ENCODE assay signal across 9 cellular contexts in the genomic region with DNA sequence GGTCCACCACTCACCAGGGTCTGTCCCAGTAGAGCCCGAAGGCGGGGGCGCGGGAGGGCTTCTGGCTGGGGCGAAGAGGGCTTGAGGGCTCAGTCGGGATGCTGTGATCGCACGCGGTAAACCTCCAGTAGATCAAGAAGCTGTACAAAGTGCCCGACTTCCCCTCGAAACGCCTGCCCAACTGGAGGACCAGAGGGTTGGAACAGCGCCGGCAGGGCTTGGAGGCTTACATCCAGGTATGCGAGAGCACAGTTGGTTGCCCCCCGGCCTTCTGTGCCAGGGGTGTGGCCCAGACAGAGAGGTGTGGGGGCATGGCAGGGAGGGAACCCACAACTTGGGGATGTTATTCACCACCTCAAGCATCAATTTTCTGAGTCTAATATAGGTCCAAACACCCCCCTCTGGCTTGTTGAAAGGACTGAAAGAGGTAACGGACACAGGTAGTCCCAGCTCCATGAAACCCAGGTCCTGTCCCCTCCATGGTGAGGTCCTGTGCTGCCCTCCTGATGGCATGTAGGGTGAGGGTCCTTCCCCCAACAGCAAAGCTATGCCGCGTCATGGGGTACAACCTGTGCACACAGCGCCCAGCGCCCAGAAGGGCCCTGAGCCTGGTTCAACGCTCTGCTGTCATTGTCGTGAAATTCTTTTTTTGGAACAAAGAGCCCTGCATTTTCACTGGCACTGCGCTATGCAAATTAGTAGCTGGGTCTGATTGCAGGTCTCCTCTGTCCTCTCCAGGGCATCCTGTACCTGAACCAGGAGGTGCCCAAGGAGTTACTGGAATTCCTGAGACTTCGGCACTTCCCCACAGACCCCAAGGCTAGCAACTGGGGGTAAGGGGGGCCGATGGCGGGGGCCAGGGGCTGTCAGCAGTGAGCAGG. TPM values are rescaled to one million over a fixed set of nuclear protein-coding genes. Genes with fewer than 3 reads are reported as not detected.
DNase-seq lines count a peak whose midpoint lies in the region; ATAC-seq, FAIRE-seq and TF ChIP-seq lines count a peak whose summit lies in the region.
"Had no signal": no experiment of that assay in that cellular context is flagged by ENCODE, and none has a peak within 500 bp of the region (broad histone marks: within the 10 kb centered on the region; RNA-seq: fewer than 3 reads in every experiment).

No MANE protein-coding gene starts in this region.

- POLR2A ChIA-PET in HCT116 (lab: Charles Lee) (interaction anchor here (2.7 kb wide), 1 partner anchor 10 kb away, joined by 12 read pairs; the partner anchor contains the start of gene PPIB), SK-N-SH (lab: Yijun Ruan, JAX) (interaction anchor here (0.6 to 3.5 kb wide), 5 partner anchors 8 to 235 kb away, joined by 3 to 24 read pairs (median 4); partner anchors contain the start of genes CIAO2A, PPIB and TRIP4)

- no TSS peak for BruUV-seq in HCT116 (replicated peaks; lab: Mats Ljungman, UMichigan)

- H3K9me3 Mint-ChIP-seq in activated CD8-positive, alpha-beta memory T cell treated with anti-CD3 and anti-CD28 coated beads, Interleukin-2, amount 10 ng/mL, durations not matched to agents 7 days and 5 days (ENCODE audit: low read depth): no peaks in the 10 kb centered on the region

- H3K4me3 ChIP-seq in HCT116 (replicated peaks in 1 of 2; ENCODE audit: low read depth in 1 of 2, low read length in 2 of 2) (peak overlapping the region; percentile 77 to 78), SK-N-SH (ENCODE audit: low read depth in 2 of 2, low read length in 1 of 2) (peak overlapping the region; percentile 57 to 58; a peak in 3 of 4 replicates), small intestine (ENCODE audit: low read depth in 1 of 2, low read length in 2 of 2) (peak overlapping the region; percentile 34 to 60)

- TF ChIP-seq CTCF in HCT116 (IDR thresholded peaks at IDR 0.05 in 2 of 3, conservative IDR thresholded peaks at IDR 0.05 in 1 of 3; ENCODE audit: borderline replicate concordance in 1 of 3, insufficient read depth in 1 of 3, low read depth in 2 of 3, low read length in 2 of 3) (no peak), SK-N-SH (IDR thresholded peaks at IDR 0.05) (no peak)

- peaks cover 11% of the 10 kb centered on the region for H3K27me3 Mint-ChIP-seq in activated CD8-positive, alpha-beta memory T cell treated with anti-CD3 and anti-CD28 coated beads, Interleukin-2, amount 10 ng/mL, durations not matched to agents 7 days and 5 days

- RAD21 ChIA-PET in HCT116 (lab: Charles Lee; ENCODE audit: low non-redundant PET in 1 of 2, low total read pairs in 2 of 2, uncharacterized antibody in 2 of 2, unreplicated experiment in 2 of 2): interaction anchor here in 1 of 2 experiments (1.1 kb wide), 1 partner anchor 10 kb away, joined by 3 read pairs; the partner anchor contains the start of gene PPIB

- H3K9me3 ChIP-seq in HCT116 (ENCODE audit: control insufficient read depth in 1 of 2, insufficient read depth in 1 of 2, low read depth in 1 of 2, low read length in 2 of 2): no peaks in the 10 kb centered on the region
- no peaks in the 10 kb centered on the region for H3K9me3 ChIP-seq in SK-N-SH
- no peaks in the 10 kb centered on the region for H3K9me3 ChIP-seq in small intestine (ENCODE audit: control insufficient read depth, low read depth)
- H3K9me3 ChIP-seq: adrenal gland had no signal

- peak overlapping the region; percentile 91 for H3K4me2 ChIP-seq in HCT116 (ENCODE audit: low read length)
- H3K4me2 ChIP-seq in SK-N-SH: peak overlapping the region; percentile 80

- H3K4me1 ChIP-seq in HCT116 (ENCODE audit: control insufficient read depth in 1 of 2, insufficient read depth in 2 of 2, low read length in 2 of 2) (peaks cover 6 to 35% of the 10 kb centered on the region in 2 experiments), SK-N-SH (ENCODE audit: control insufficient read depth in 1 of 2, insufficient read depth in 2 of 2, low read depth in 1 of 2, low read length in 1 of 2) (peaks cover 0 to 20% of the 10 kb centered on the region in 2 experiments; a peak in 1 of 4 replicates), small intestine (ENCODE audit: control insufficient read depth in 2 of 2, insufficient read depth in 1 of 2, low read depth in 1 of 2, low read length in 1 of 2) (no peaks in the 10 kb centered on the region)

- H3K4me1 Mint-ChIP-seq in activated CD8-positive, alpha-beta memory T cell treated with anti-CD3 and anti-CD28 coated beads, Interleukin-2, amount 10 ng/mL, durations not matched to agents 7 days and 5 days: peaks cover 28% of the 10 kb centered on the region

- peak overlapping the region; percentile 53; the same call in 1 of the 2 replicates for H3K27ac ChIP-seq in HCT116 (ENCODE audit: low read depth, low read length)
- no peak overlapping the region for H3K27ac ChIP-seq in SK-N-SH (ENCODE audit: low read depth in 2 of 2, low read length in 1 of 2)
- H3K27ac ChIP-seq in small intestine (ENCODE audit: low read depth in 1 of 2, low read length in 1 of 2): no peak overlapping the region

- 54% methylated on average over 18 of the region's 27 CpGs for WGBS in SK-N-SH (ENCODE audit: low lambda C conversion rate)
- WGBS in small intestine, 3 donors: 22% methylated on average over 27 of the region's 27 CpGs

- H2AFZ ChIP-seq in HCT116 (ENCODE audit: low read depth, low read length, poor library complexity, severe bottlenecking): no peak overlapping the region
- H2AFZ ChIP-seq in SK-N-SH (ENCODE audit: low read depth): no peak overlapping the region

- no peak for TF ChIP-seq EP300 in SK-N-SH (IDR thresholded peaks at IDR 0.05; ENCODE audit: borderline replicate concordance in 1 of 2, low read depth in 1 of 2, low read length in 1 of 2)

- FAIRE-seq in small intestine (lab: Jason Lieb, UNC): no peak

- H3K9me2 ChIP-seq in HCT116 (ENCODE audit: insufficient read depth) (no peaks in the 10 kb centered on the region), SK-N-SH (no peaks in the 10 kb centered on the region)

- peak; percentile 72 for DNase-seq in activated CD8-positive, alpha-beta memory T cell treated with anti-CD3 and anti-CD28 coated beads for 24 hours
- DNase-seq in activated CD8-positive, alpha-beta memory T cell treated with anti-CD3 and anti-CD28 coated beads, Interleukin-2, amount 10 ng/mL, durations not matched to agents 7 days and 5 days: no peak
- DNase-seq in HCT116 (ENCODE audit: low read depth, low spot score) (no peak), SK-N-SH (peak; percentile 28), globus pallidus (ENCODE audit: low spot score) (peak; percentile 36), small intestine (no peak), cortex of kidney (lab: John Stamatoyannopoulos, UW) (no peak), islet precursor cell (no peak)

- no peak for ATAC-seq in activated CD8-positive, alpha-beta memory T cell treated with anti-CD3 and anti-CD28 coated beads, Interleukin-2, amount 10 ng/mL, durations not matched to agents 7 days and 5 days
- no peak for ATAC-seq in HCT116

- TF ChIP-seq POLR2A in HCT116 (IDR thresholded peaks at IDR 0.05; ENCODE audit: borderline replicate concordance, extremely low read depth, insufficient read depth, insufficient read length): no peak

- H3K9ac ChIP-seq in HCT116 (ENCODE audit: low read length) (peak overlapping the region; percentile 72), SK-N-SH (no peak overlapping the region)

- no peaks in the 10 kb centered on the region for H3K27me3 ChIP-seq in HCT116 (ENCODE audit: insufficient read depth, low read length)
- no peaks in the 10 kb centered on the region for H3K27me3 ChIP-seq in SK-N-SH (ENCODE audit: insufficient read depth)
- peaks cover 0 to 4% of the 10 kb centered on the region in 2 donors for H3K27me3 ChIP-seq in small intestine (ENCODE audit: control insufficient read depth in 2 of 2, insufficient read depth in 2 of 2, low read length in 2 of 2)
- H3K27me3 ChIP-seq: adrenal gland had no signal

- H3K36me3 Mint-ChIP-seq in activated CD8-positive, alpha-beta memory T cell treated with anti-CD3 and anti-CD28 coated beads, Interleukin-2, amount 10 ng/mL, durations not matched to agents 7 days and 5 days: peaks cover 18% of the 10 kb centered on the region

- H3K36me3 ChIP-seq in HCT116 (ENCODE audit: control insufficient read depth in 1 of 2, insufficient read depth in 2 of 2, low read length in 2 of 2): peaks cover 20 to 26% of the 10 kb centered on the region in 2 experiments; a peak in 3 of 4 replicates
- peaks cover 17 to 33% of the 10 kb centered on the region in 2 experiments for H3K36me3 ChIP-seq in SK-N-SH (replicated peaks in 1 of 2; ENCODE audit: control insufficient read depth in 1 of 2, insufficient read depth in 2 of 2, low read length in 1 of 2)
- peaks cover 15 to 18% of the 10 kb centered on the region in 2 donors for H3K36me3 ChIP-seq in small intestine (ENCODE audit: control insufficient read depth in 2 of 2, insufficient read depth in 2 of 2, low read length in 2 of 2)

- TF ChIP-seq RAD21 in HCT116 (IDR thresholded peaks at IDR 0.05; ENCODE audit: low read depth): no peak
- no peak for TF ChIP-seq RAD21 in SK-N-SH (IDR thresholded peaks at IDR 0.05; ENCODE audit: low read length)

- H3K4me3 Mint-ChIP-seq in activated CD8-positive, alpha-beta memory T cell treated with anti-CD3 and anti-CD28 coated beads, Interleukin-2, amount 10 ng/mL, durations not matched to agents 7 days and 5 days: no peak overlapping the region

- peaks cover 48% of the 10 kb centered on the region for H3F3A ChIP-seq in SK-N-SH (replicated peaks; ENCODE audit: insufficient read depth)

- CTCF ChIA-PET in activated CD8-positive, alpha-beta memory T cell treated with anti-CD3 and anti-CD28 coated beads, Interleukin-2, amount 10 ng/mL, durations not matched to agents 7 days and 5 days (lab: Charles Lee): interaction anchor here (0.6 to 2.9 kb wide), 37 partner anchors 7 to 665 kb away, joined by 3 to 29 read pairs (median 4); partner anchors contain the start of genes CIAO2A, PPIB and SNX1
- CTCF ChIA-PET in HCT116 (lab: Charles Lee) (interaction anchor here (0.7 to 2.5 kb wide), 7 partner anchors 9 to 575 kb away, joined by 3 to 23 read pairs (median 5); partner anchors contain the start of genes CIAO2A and PPIB), SK-N-SH (lab: Yijun Ruan, JAX) (interaction anchor here (0.6 to 4.3 kb wide), 28 partner anchors 8 to 551 kb away, joined by 3 to 42 read pairs (median 4); partner anchors contain the start of genes CIAO2A, PPIB, SNX1 and TRIP4)

- no peak overlapping the region for H3K27ac Mint-ChIP-seq in activated CD8-positive, alpha-beta memory T cell treated with anti-CD3 and anti-CD28 coated beads, Interleukin-2, amount 10 ng/mL, durations not matched to agents 7 days and 5 days

- H3K79me2 ChIP-seq in HCT116 (ENCODE audit: insufficient read depth, low read length) (no peaks in the 10 kb centered on the region), SK-N-SH (ENCODE audit: insufficient read depth) (no peaks in the 10 kb centered on the region)

- no peaks in the 10 kb centered on the region for H4K20me1 ChIP-seq in HCT116 (ENCODE audit: insufficient read depth)
- peaks cover 21% of the 10 kb centered on the region; the same call in 1 of the 2 replicates for H4K20me1 ChIP-seq in SK-N-SH (ENCODE audit: insufficient read depth)

- intact Hi-C loops in HCT116 (cut with micrococcal nuclease): loop anchor here (5.0 kb wide), 3 partner anchors 55 to 540 kb away; partner anchors contain the start of genes CSNK1G1 and SNX1

RNA-seq across cellular contexts. Expression of gene SNX22, which starts 1.2 kb away (rescaled TPM):
- total RNA-seq in activated CD8-positive, alpha-beta memory T cell treated with anti-CD3 and anti-CD28 coated beads, Interleukin-2, amount 10 ng/mL, durations not matched to agents 7 days and 5 days: under 1 TPM; 0.21 to 0.35 TPM
- 6.3 TPM for total RNA-seq in HCT116 (2021; ENCODE audit: unreplicated experiment)
- 3.3 and 4.0 TPM in 2 replicates for polyA plus RNA-seq in HCT116 (2012)
- polyA plus RNA-seq in SK-N-SH (2012; rRNA removed): 0.94 and 1.2 TPM in 2 replicates
- polyA plus RNA-seq in SK-N-SH (2012; cell fraction: cytosol; rRNA removed): 0.31 and 0.42 TPM in 2 replicates
- 4.0 and 4.1 TPM in 2 replicates for polyA plus RNA-seq in SK-N-SH (2012; cell fraction: nucleus; rRNA removed)
- polyA plus RNA-seq in small intestine: 1 to 10 TPM in 1 of 3 donors, under 1 TPM in 2; 0.54 to 1.8 (median 0.67) TPM

RNA-seq across cellular contexts. Expression of gene PPIB, which starts 10.1 kb away (rescaled TPM):
- total RNA-seq in activated CD8-positive, alpha-beta memory T cell treated with anti-CD3 and anti-CD28 coated beads, Interleukin-2, amount 10 ng/mL, durations not matched to agents 7 days and 5 days: 100 to 1,000 TPM; 308 to 386 TPM
- total RNA-seq in HCT116 (2021; ENCODE audit: unreplicated experiment): 453 TPM
- 608 and 683 TPM in 2 replicates for polyA plus RNA-seq in HCT116 (2012)
- polyA plus RNA-seq in SK-N-SH (2012; rRNA removed): 1,358 and 1,379 TPM in 2 replicates
- 1,298 and 1,346 TPM in 2 replicates for polyA plus RNA-seq in SK-N-SH (2012; cell fraction: cytosol; rRNA removed)
- 434 and 570 TPM in 2 replicates for polyA plus RNA-seq in SK-N-SH (2012; cell fraction: nucleus; rRNA removed)
- 100 to 1,000 TPM; 248 to 895 (median 288) TPM for polyA plus RNA-seq in small intestine

RNA-seq across cellular contexts. Expression of gene SNX1, which starts 57.0 kb away (rescaled TPM):
- 100 to 1,000 TPM; 108 to 114 TPM for total RNA-seq in activated CD8-positive, alpha-beta memory T cell treated with anti-CD3 and anti-CD28 coated beads, Interleukin-2, amount 10 ng/mL, durations not matched to agents 7 days and 5 days
- 91.9 TPM for total RNA-seq in HCT116 (2021; ENCODE audit: unreplicated experiment)
- polyA plus RNA-seq in HCT116 (2012): 43.7 and 53.9 TPM in 2 replicates
- polyA plus RNA-seq in SK-N-SH (2012; rRNA removed): 80.7 and 95.7 TPM in 2 replicates
- 80.3 and 80.8 TPM in 2 replicates for polyA plus RNA-seq in SK-N-SH (2012; cell fraction: cytosol; rRNA removed)
- polyA plus RNA-seq in SK-N-SH (2012; cell fraction: nucleus; rRNA removed): 172 and 256 TPM in 2 replicates
- polyA plus RNA-seq in small intestine: 10 to 100 TPM; 56.5 to 95.7 (median 58.7) TPM

RNA-seq across cellular contexts. Expression of gene CIAO2A, which starts 59.1 kb away (rescaled TPM):
- 10 to 100 TPM; 66.4 to 80.2 TPM for total RNA-seq in activated CD8-positive, alpha-beta memory T cell treated with anti-CD3 and anti-CD28 coated beads, Interleukin-2, amount 10 ng/mL, durations not matched to agents 7 days and 5 days
- total RNA-seq in HCT116 (2021; ENCODE audit: unreplicated experiment): 69.3 TPM
- polyA plus RNA-seq in HCT116 (2012): 21.0 and 37.8 TPM in 2 replicates
- polyA plus RNA-seq in SK-N-SH (2012; rRNA removed) (53.0 and 65.3 TPM in 2 replicates), small intestine (100 to 1,000 TPM; 136 to 259 (median 206) TPM)
- polyA plus RNA-seq in SK-N-SH (2012; cell fraction: cytosol; rRNA removed): 76.9 and 96.9 TPM in 2 replicates
- 16.5 and 20.9 TPM in 2 replicates for polyA plus RNA-seq in SK-N-SH (2012; cell fraction: nucleus; rRNA removed)

Comparison
In these comparisons a context has a peak if more than half of its experiments do, and no peak if none do; other contexts are left out.
1. DNase-seq: peak in activated CD8-positive, alpha-beta memory T cell treated with anti-CD3 and anti-CD28 coated beads for 24 hours (single experiment), SK-N-SH (single experiment) and globus pallidus (single experiment); none in activated CD8-positive, alpha-beta memory T cell treated with anti-CD3 and anti-CD28 coated beads, Interleukin-2, amount 10 ng/mL, durations not matched to agents 7 days and 5 days (single experiment), HCT116 (single experiment), small intestine (single experiment), cortex of kidney (single experiment) and islet precursor cell (single experiment).
2. Peak in every context shown above with its lines, with median percentiles within 50 percentile points of each other: H3K4me3 ChIP-seq.